Comparison of ENCODE assay signal across 8 cellular contexts in the genomic region with DNA sequence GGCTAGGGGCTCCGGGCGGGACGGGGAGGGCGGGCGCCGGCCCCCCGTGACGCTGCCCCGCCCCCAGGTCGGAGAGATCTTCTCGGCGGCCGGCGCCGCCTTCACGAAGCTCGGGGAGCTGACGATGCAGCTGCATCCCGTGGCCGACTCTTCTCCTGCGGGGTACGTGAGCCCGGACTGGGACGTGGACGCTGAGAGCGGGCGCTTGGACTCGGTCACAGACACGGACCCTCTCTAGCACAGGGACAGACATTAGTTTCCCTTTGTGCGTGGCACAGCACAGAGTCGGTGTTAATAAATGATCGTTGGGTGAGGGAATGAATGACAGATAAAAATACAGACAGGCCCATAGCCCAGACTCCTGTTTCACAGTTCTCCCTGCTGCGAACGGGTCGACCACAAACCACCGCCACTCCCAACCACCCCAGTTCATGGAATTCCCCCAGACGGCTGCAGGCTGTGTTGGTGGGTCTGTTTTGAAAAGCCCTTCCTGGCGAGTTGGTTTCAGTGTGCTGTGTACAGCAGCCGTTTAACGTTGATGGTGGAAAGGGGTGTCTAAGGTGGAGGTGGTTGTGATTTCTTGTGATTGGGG.
DNase-seq lines count a peak whose midpoint lies in the region; ATAC-seq and TF ChIP-seq lines count a peak whose summit lies in the region.

No MANE protein-coding gene starts in this region.

- DNase-seq in GM13977 (ENCODE audit: low spot score) (peak; percentile 77), RPMI8226 (peak; percentile 32), foreskin melanocyte (no peak)
- DNase-seq in activated naive CD4-positive, alpha-beta T cell treated with anti-CD3 and anti-CD28 coated beads, Interleukin-2, amount 10 ng/mL, durations not matched to agents 7 days and 5 days: peak; percentile 85
- DNase-seq in stimulated activated CD4-positive, alpha-beta T cell treated with anti-CD3 and anti-CD28 coated beads, Interleukin-1b, Interleukin-23, amount 100 ng/mL, for 1 hour (ENCODE audit: low read depth in 2 of 2): peak; percentile 55 to 57

- H3K4me3 Mint-ChIP-seq in activated naive CD4-positive, alpha-beta T cell treated with anti-CD3 and anti-CD28 coated beads, Interleukin-2, amount 10 ng/mL, durations not matched to agents 7 days and 5 days: peak overlapping the region; percentile 82

- no peak overlapping the region for H3K9ac ChIP-seq in iPS-15b (ENCODE audit: low read depth, low read length)

- H3K4me1 Mint-ChIP-seq in activated naive CD4-positive, alpha-beta T cell treated with anti-CD3 and anti-CD28 coated beads, Interleukin-2, amount 10 ng/mL, durations not matched to agents 7 days and 5 days: peaks cover 73% of the 10 kb centered on the region

- H3K9me3 Mint-ChIP-seq in activated naive CD4-positive, alpha-beta T cell treated with anti-CD3 and anti-CD28 coated beads, Interleukin-2, amount 10 ng/mL, durations not matched to agents 7 days and 5 days: no peaks in the 10 kb centered on the region

- peaks cover 9% of the 10 kb centered on the region for H3K27me3 ChIP-seq in iPS-15b (ENCODE audit: control insufficient read depth, insufficient read depth, low read length)

- H3K27ac Mint-ChIP-seq in activated naive CD4-positive, alpha-beta T cell treated with anti-CD3 and anti-CD28 coated beads, Interleukin-2, amount 10 ng/mL, durations not matched to agents 7 days and 5 days: peak overlapping the region; percentile 96

- in situ Hi-C loops in GM13977 (cut with MboI; ENCODE audit: low pct_unique_long_range_greater_than_20kb, low sequenced_read_pairs, unreplicated experiment): no loop called here

- H3K9me3 ChIP-seq in iPS-15b (ENCODE audit: control insufficient read depth, insufficient read depth, low read length): no peaks in the 10 kb centered on the region

- CTCF ChIA-PET in activated naive CD4-positive, alpha-beta T cell treated with anti-CD3 and anti-CD28 coated beads, Interleukin-2, amount 10 ng/mL, durations not matched to agents 7 days and 5 days (lab: Charles Lee): interaction anchor here (0.8 to 1.3 kb wide), 3 partner anchors 11 to 100 kb away, joined by 3 to 4 read pairs (median 3); no protein-coding TSS in a partner anchor

- H3K36me3 ChIP-seq in iPS-15b (ENCODE audit: control insufficient read depth, insufficient read depth, low read length): peaks cover 11% of the 10 kb centered on the region

- TF ChIP-seq CTCF in GM13977 (IDR thresholded peaks at IDR 0.05; ENCODE audit: extremely low read depth, insufficient read depth, missing control alignments): no peak

- H3K4me1 ChIP-seq in iPS-15b (ENCODE audit: control insufficient read depth, insufficient read depth, low read length): peaks cover 2% of the 10 kb centered on the region

- H3K27me3 Mint-ChIP-seq in activated naive CD4-positive, alpha-beta T cell treated with anti-CD3 and anti-CD28 coated beads, Interleukin-2, amount 10 ng/mL, durations not matched to agents 7 days and 5 days: peaks cover 13% of the 10 kb centered on the region

- H3K36me3 Mint-ChIP-seq in activated naive CD4-positive, alpha-beta T cell treated with anti-CD3 and anti-CD28 coated beads, Interleukin-2, amount 10 ng/mL, durations not matched to agents 7 days and 5 days: peaks cover 42% of the 10 kb centered on the region

- ATAC-seq in HG02678 (IDR thresholded peaks at IDR 0.05; ENCODE audit: unreplicated experiment): peak; percentile 10
- ATAC-seq in GM18520 (IDR thresholded peaks at IDR 0.05; ENCODE audit: unreplicated experiment): no peak

- H3K4me3 ChIP-seq in iPS-15b (ENCODE audit: low read depth, low read length): peak overlapping the region; percentile 84
